ENCODE assay signal across 9 cellular contexts in the genomic region with DNA sequence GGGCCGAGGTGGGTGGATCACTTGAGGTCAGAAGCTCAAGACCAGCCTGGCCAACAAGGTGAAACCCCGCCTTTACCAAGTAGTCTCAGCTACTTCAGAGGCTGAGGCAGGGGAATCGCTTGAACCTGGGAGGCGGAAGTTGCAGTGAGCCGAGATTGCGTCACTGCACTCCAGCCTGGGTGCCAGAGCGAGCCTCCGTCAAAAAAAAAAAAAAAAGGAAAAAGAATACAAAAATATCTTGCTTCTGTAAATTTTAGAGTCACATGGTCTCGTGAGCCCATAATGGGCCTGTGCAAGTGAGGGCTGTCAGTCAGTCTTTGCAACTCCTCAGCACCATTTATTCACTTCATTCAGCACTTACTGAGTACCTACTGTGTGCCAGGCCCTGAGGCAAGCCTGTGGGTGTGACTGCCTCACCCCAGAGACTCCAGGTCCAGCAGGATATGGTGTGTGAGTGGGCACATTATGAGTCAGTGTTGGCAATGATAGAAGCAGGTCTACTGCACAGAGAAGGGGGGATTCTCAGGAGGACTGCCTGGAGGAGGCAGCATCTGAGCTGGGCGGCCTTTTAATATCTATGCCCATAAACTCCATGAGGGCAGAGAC. TPM values are rescaled to one million over a fixed set of nuclear protein-coding genes. Genes with fewer than 3 reads are reported as not detected.
A peak's percentile ranks its signal among the peaks of the same experiment; 100 is the strongest.
DNase-seq lines count a peak whose midpoint lies in the region; ATAC-seq, FAIRE-seq and TF ChIP-seq lines count a peak whose summit lies in the region.
"Had no signal": no experiment of that assay in that cellular context is flagged by ENCODE, and none has a peak within 500 bp of the region (broad histone marks: within the 10 kb centered on the region; RNA-seq: fewer than 3 reads in every experiment).

No MANE protein-coding gene starts in this region.

- TF ChIP-seq POLR2A in GM12878 (IDR thresholded peaks at IDR 0.05; ENCODE audit: low read depth, low read length), result no peak
- no peak for TF ChIP-seq POLR2A in spleen (IDR thresholded peaks at IDR 0.05)

- no peak for TF ChIP-seq CTCF in GM12878 (IDR thresholded peaks at IDR 0.05 in 2 of 3, conservative IDR thresholded peaks at IDR 0.05 in 1 of 3; ENCODE audit: control insufficient read depth in 2 of 3, extremely low read depth in 1 of 3, insufficient read depth in 1 of 3, low read depth in 3 of 3, low read length in 3 of 3)
- no peak for TF ChIP-seq CTCF in pancreas (IDR thresholded peaks at IDR 0.05)
- TF ChIP-seq CTCF in spleen (IDR thresholded peaks at IDR 0.05 in 8 of 11, conservative IDR thresholded peaks at IDR 0.05 in 3 of 11), result no peak

- no peaks in the 10 kb centered on the region for H4K20me1 ChIP-seq in GM12878 (ENCODE audit: control insufficient read depth, insufficient read depth)

- RAD21 ChIA-PET in GM12878 (lab: Charles Lee; ENCODE audit: unreplicated experiment), result interaction anchor here (0.6 to 8.2 kb wide), 10 partner anchors 21 to 1241 kb away, joined by 3 to 89 read pairs (median 4); partner anchors contain the start of gene TARDBP

- CTCF ChIA-PET in GM12878 (lab: Yijun Ruan, JAX), result interaction anchor here (0.6 to 6.3 kb wide), 7 partner anchors 16 to 1631 kb away, joined by 3 to 40 read pairs (median 4); partner anchors contain the start of gene TARDBP
- CTCF ChIA-PET in HEK293T (lab: Yijun Ruan, JAX), result interaction anchor here (1.0 kb wide), 1 partner anchor 72 kb away, joined by 4 read pairs; no protein-coding TSS in a partner anchor

- H3K9me3 ChIP-seq in GM12878 (replicated peaks; ENCODE audit: control insufficient read depth, insufficient read depth, low read length), result no peaks in the 10 kb centered on the region
- H3K9me3 ChIP-seq in pancreas, result no peaks in the 10 kb centered on the region
- no peaks in the 10 kb centered on the region for H3K9me3 ChIP-seq in spleen

- peak; percentile 52 for ATAC-seq in GM18907 (IDR thresholded peaks at IDR 0.05; ENCODE audit: unreplicated experiment)
- peak; percentile 59 for ATAC-seq in HG03432 (IDR thresholded peaks at IDR 0.05; ENCODE audit: unreplicated experiment)
- ATAC-seq in GM12878, result peak; percentile 81
- peak in 3 of 4 donors; percentile 16 to 39 (median 26) for ATAC-seq in pancreas

- peaks cover 69% of the 10 kb centered on the region for H3K4me1 ChIP-seq in GM12878 (ENCODE audit: control insufficient read depth, insufficient read depth, low read length)
- peaks cover 13 to 39% (median 20%) of the 10 kb centered on the region in 3 donors for H3K4me1 ChIP-seq in pancreas
- H3K4me1 ChIP-seq in spleen, result peaks cover 0 to 49% (median 33%) of the 10 kb centered on the region in 6 donors

- TF ChIP-seq RAD21 in GM12878 (IDR thresholded peaks at IDR 0.05; ENCODE audit: insufficient read depth, low read depth, low read length), result no peak

- intact Hi-C loops in GM12878 (cut with micrococcal nuclease; ENCODE audit: unreplicated experiment), result loop anchor here (1.0 to 10.0 kb wide), 3 partner anchors 21 to 451 kb away; no protein-coding TSS in a partner anchor
- intact Hi-C loops in pancreas (cut with DNase I), result no loop called here
- intact Hi-C loops in spleen (cut with DNase I; ENCODE audit: low total_unique reads), result no loop called here

- no TSS peak for BruUV-seq in GM12878 (replicated peaks; lab: Mats Ljungman, UMichigan)

- H3K4me3 ChIP-seq in GM12878 (0 out of 2 replicates have a peak overlapping the region, but pooled peaks have one; percentile 25), pancreas (no peak overlapping the region), spleen (peak overlapping the region in 1 of 8 donors; percentile 21)

- H2AFZ ChIP-seq in GM12878 (ENCODE audit: control insufficient read depth, low read depth, low read length), result peak overlapping the region; percentile 38

- peak overlapping the region; percentile 38 for H3K9ac ChIP-seq in GM12878 (ENCODE audit: control insufficient read depth, insufficient read depth, low read length)

- POLR2A ChIA-PET in GM12878 (lab: Charles Lee) (interaction anchor here (0.5 to 2.8 kb wide), 5 partner anchors 21 to 1012 kb away, joined by 3 to 41 read pairs (median 3); partner anchors contain the start of gene TARDBP), HEK293T (lab: Yijun Ruan, JAX) (no interaction called here)

- H3K79me2 ChIP-seq in GM12878 (ENCODE audit: control insufficient read depth, insufficient read depth, low read length), result no peaks in the 10 kb centered on the region

- H3K36me3 ChIP-seq in GM12878 (ENCODE audit: control insufficient read depth in 2 of 2, insufficient read depth in 2 of 2, low read length in 1 of 2) (no peaks in the 10 kb centered on the region), pancreas (no peaks in the 10 kb centered on the region), spleen (no peaks in the 10 kb centered on the region)

- DNase-seq in GM12878 (ENCODE audit: low read depth, low spot score) (peak; percentile 58), pancreas (peak in 3 of 6 donors; percentile 39 to 61 (median 47)), HEK293T (ENCODE audit: extremely low spot score) (no peak), RPMI8226 (no peak), spleen (no peak), NCI-H146 (lab: John Stamatoyannopoulos, UW) (no peak)
- DNase-seq: NCI-H187 treated with DMSO at 0.1 percent for 48 hours had no signal

- in situ Hi-C loops in GM12878 (cut with MboI), result no loop called here

- SMC1A ChIA-PET in GM12878 (lab: Charles Lee; ENCODE audit: uncharacterized antibody, unreplicated experiment), result interaction anchor here (0.8 to 8.7 kb wide), 10 partner anchors 9 to 470 kb away, joined by 3 to 118 read pairs (median 4); partner anchors contain the start of gene TARDBP

- no peak for FAIRE-seq in GM12878 (lab: Jason Lieb, UNC)
- no peak for FAIRE-seq in pancreas (lab: Jason Lieb, UNC)

- H3K27me3 ChIP-seq in GM12878 (replicated peaks in 1 of 2; ENCODE audit: control insufficient read depth in 2 of 2, insufficient read depth in 2 of 2, low read length in 1 of 2), result no peaks in the 10 kb centered on the region
- H3K27me3 ChIP-seq in pancreas, result no peaks in the 10 kb centered on the region
- H3K27me3 ChIP-seq in spleen (replicated peaks in 1 of 7), result peaks cover 0 to 30% (median 7%) of the 10 kb centered on the region in 7 donors

- 5% methylated on average over 8 of the region's 10 CpGs for WGBS in GM12878 (ENCODE audit: insufficient coverage, insufficient replicate concordance, low lambda C conversion rate, missing lambda C conversion rate)
- 26 to 31% methylated on average over 10 of the region's 10 CpGs for WGBS in pancreas, 2 donors
- 15 to 36% (median 25%) methylated on average over 9 to 10 of the region's 10 CpGs for WGBS in spleen, 5 donors

- TF ChIP-seq EP300 in GM12878 (IDR thresholded peaks at IDR 0.05; ENCODE audit: borderline replicate concordance in 1 of 2, control insufficient read depth in 1 of 2, low read depth in 2 of 2, low read length in 2 of 2), result no peak; a peak in 1 of 4 replicates

- H3K27ac ChIP-seq in GM12878 (ENCODE audit: control insufficient read depth, insufficient read depth) (peak overlapping the region; percentile 77), pancreas (peak overlapping the region in 3 of 4 donors; percentile 33 to 64 (median 37)), spleen (peak overlapping the region in 4 of 8 donors; percentile 47 to 76 (median 56))

- peak overlapping the region; percentile 62 for H3K4me2 ChIP-seq in GM12878 (ENCODE audit: control insufficient read depth, insufficient read depth)

TF ChIP-seq in GM12878, 131 proteins besides CTCF, POLR2A, EP300 and RAD21 (continues in another document):
- TF ChIP-seq MAX (IDR thresholded peaks at IDR 0.05; ENCODE audit: low read depth, low read length), result no peak
- no peak for TF ChIP-seq CHD1 (IDR thresholded peaks at IDR 0.05; ENCODE audit: low read depth, low read length)
- no peak for TF ChIP-seq RELA (IDR thresholded peaks at IDR 0.05; ENCODE audit: borderline replicate concordance, partially characterized antibody)

TF ChIP-seq in HEK293T, 16 proteins besides CTCF, POLR2A, EP300 and RAD21 (continues in another document):
- no peak for TF ChIP-seq ARNT (IDR thresholded peaks at IDR 0.05)
- no peak for TF ChIP-seq LEF1 (IDR thresholded peaks at IDR 0.05; ENCODE audit: borderline replicate concordance)
- TF ChIP-seq L3MBTL2 (conservative IDR thresholded peaks at IDR 0.05), result no peak
- no peak for TF ChIP-seq FOXA1 (IDR thresholded peaks at IDR 0.05)
- TF ChIP-seq, protein P1, sequence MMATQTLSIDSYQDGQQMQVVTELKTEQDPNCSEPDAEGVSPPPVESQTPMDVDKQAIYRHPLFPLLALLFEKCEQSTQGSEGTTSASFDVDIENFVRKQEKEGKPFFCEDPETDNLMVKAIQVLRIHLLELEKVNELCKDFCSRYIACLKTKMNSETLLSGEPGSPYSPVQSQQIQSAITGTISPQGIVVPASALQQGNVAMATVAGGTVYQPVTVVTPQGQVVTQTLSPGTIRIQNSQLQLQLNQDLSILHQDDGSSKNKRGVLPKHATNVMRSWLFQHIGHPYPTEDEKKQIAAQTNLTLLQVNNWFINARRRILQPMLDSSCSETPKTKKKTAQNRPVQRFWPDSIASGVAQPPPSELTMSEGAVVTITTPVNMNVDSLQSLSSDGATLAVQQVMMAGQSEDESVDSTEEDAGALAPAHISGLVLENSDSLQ (IDR thresholded peaks at IDR 0.05), result no peak
- no peak for TF ChIP-seq FOXM1 (IDR thresholded peaks at IDR 0.05; ENCODE audit: borderline replicate concordance)
- no peak for TF ChIP-seq BHLHE40 (IDR thresholded peaks at IDR 0.05; ENCODE audit: borderline replicate concordance)
- TF ChIP-seq TARDBP (IDR thresholded peaks at IDR 0.05), result no peak
- TF ChIP-seq ZNF384 (IDR thresholded peaks at IDR 0.05), result no peak

RNA-seq across cellular contexts. Expression of gene TARDBP, which starts 46.7 kb away (rescaled TPM):
- 172 and 179 TPM in 2 replicates for total RNA-seq in GM12878 (2013; cell fraction: nucleolus; rRNA removed)
- total RNA-seq in GM12878 (2014; rRNA removed) (55.6 and 64.1 TPM in 2 replicates), GM12878 (2014; rRNA removed; fragmentation: Illumina TruSeq; extraction: Trizol) (124 and 135 TPM in 2 replicates), GM12878 (2021) (155 and 174 TPM in 2 replicates), pancreas (10 to 100 TPM; 43.3 to 74.7 (median 53.7) TPM), spleen (100 to 1,000 TPM; 126 to 243 (median 147) TPM)
- polyA plus RNA-seq in GM12878 (2011; ENCODE audit: low read depth), result 89.3 TPM
- polyA plus RNA-seq in GM12878 (2011; rRNA removed) (209 and 284 TPM in 2 replicates), GM12878 (2014; fragmentation: Illumina TruSeq; extraction: Trizol) (318 and 350 TPM in 2 replicates), GM12878 (2014; fragmentation: Nextera tagmentation; extraction: Ambion mirVana) (100 to 1,000 TPM in 1 of 2 experiments, 10 to 100 TPM in 1; 76.1 to 171 TPM), GM12878 (2014; rRNA removed) (212 and 257 TPM in 2 replicates), GM12878 (2016; fragmentation: Nextera tagmentation; extraction: Ambion mirVana) (100 to 1,000 TPM; 251 to 253 TPM), pancreas (10 to 100 TPM; 47.8 to 84.7 TPM), spleen (100 to 1,000 TPM in 1 of 3 donors, 10 to 100 TPM in 2; 88.0 to 123 (median 92.4) TPM)
- polyA plus RNA-seq in GM12878 (2011; cell fraction: cytosol; rRNA removed), result 92.3 and 131 TPM in 2 replicates
- 210 and 304 TPM in 2 replicates for polyA plus RNA-seq in GM12878 (2011; cell fraction: nucleus; rRNA removed)
- polyA plus RNA-seq in GM12878 (2012), result 145 and 148 TPM in 2 replicates
- 90.0 and 129 TPM in 2 replicates for polyA minus RNA-seq in GM12878 (2011; rRNA and poly(A)+ RNA removed)
- 54.4 and 74.5 TPM in 2 replicates for polyA minus RNA-seq in GM12878 (2011; cell fraction: cytosol; rRNA and poly(A)+ RNA removed)
- polyA minus RNA-seq in GM12878 (2011; cell fraction: nucleus; rRNA and poly(A)+ RNA removed), result 68.2 and 109 TPM in 2 replicates

Comparison
In these comparisons a context has a peak if more than half of its experiments do, and no peak if none do; other contexts are left out.
1. ATAC-seq: peak in every context shown above with its lines; median percentile 81 in GM12878; 59 in HG03432; 52 in GM18907; 26 in pancreas.